In the genomic region with DNA sequence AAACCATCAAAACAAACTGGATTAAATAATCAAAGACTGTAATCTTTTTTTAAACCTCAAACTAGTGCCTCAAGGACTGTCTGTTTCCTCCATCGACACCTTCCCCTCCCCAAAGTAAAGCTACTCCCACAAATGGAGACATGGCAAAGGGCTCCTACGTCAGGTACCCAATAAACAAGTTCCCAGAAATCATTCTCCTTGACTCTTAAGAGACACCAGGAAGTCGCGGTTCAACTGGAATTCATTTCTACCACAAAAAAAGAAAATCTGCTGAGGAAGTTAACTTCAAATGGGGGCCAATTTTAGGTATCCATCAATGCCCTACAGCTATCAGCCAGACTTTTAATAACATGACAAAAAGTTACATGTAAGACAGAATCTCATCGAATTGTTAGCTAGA, we compare ENCODE assay signal across 9 cellular contexts. TPM values are rescaled to one million over a fixed set of nuclear protein-coding genes. Genes with fewer than 3 reads are reported as not detected.
DNase-seq lines count a peak whose midpoint lies in the region; ATAC-seq, FAIRE-seq and TF ChIP-seq lines count a peak whose summit lies in the region.
"Had no signal": no experiment of that assay in that cellular context is flagged by ENCODE, and none has a peak within 500 bp of the region (broad histone marks: within the 10 kb centered on the region; RNA-seq: fewer than 3 reads in every experiment).

No MANE protein-coding gene starts in this region.

- no peak overlapping the region for H3K27ac ChIP-seq in endothelial cell of umbilical vein (ENCODE audit: insufficient read depth, low read depth, low read length)
- H3K27ac ChIP-seq in smooth muscle cell (ENCODE audit: low read depth): peak overlapping the region; percentile 96

- POLR2A ChIA-PET in T-cell (lab: Charles Lee) (no interaction called here), endothelial cell of umbilical vein (lab: Charles Lee) (interaction anchor here (1.1 kb wide), 1 partner anchor 266 kb away, joined by 4 read pairs; no protein-coding TSS in a partner anchor)

- no peak for DNase-seq in activated T-cell treated with anti-CD3 and anti-CD28 coated beads, Interleukin-2, amount 50 U/mL, for 24 hours
- DNase-seq in activated T-cell treated with anti-CD3 and anti-CD28 coated beads, Interleukin-2, amount 50 U/mL, for 1 hour: no peak
- no peak for DNase-seq in T-cell
- DNase-seq in endothelial cell of umbilical vein (ENCODE audit: low read depth, low spot score): no peak
- no peak for DNase-seq in smooth muscle cell (lab: John Stamatoyannopoulos, UW; ENCODE audit: unreplicated experiment)
- DNase-seq in NCI-H146 treated with DMSO at 0.1 percent for 48 hours (lab: John Stamatoyannopoulos, UW; ENCODE audit: unreplicated experiment): no peak
- DNase-seq in NCI-H1930 (lab: John Stamatoyannopoulos, UW): no peak

- TF ChIP-seq POLR2A in endothelial cell of umbilical vein (IDR thresholded peaks at IDR 0.05; ENCODE audit: low read depth, low read length): no peak

- no peaks in the 10 kb centered on the region for H4K20me1 ChIP-seq in endothelial cell of umbilical vein (replicated peaks; ENCODE audit: control insufficient read depth, extremely low read depth, insufficient read depth, low read length)
- peaks cover 50% of the 10 kb centered on the region for H4K20me1 ChIP-seq in smooth muscle cell (ENCODE audit: low read depth)

- H3K9me1 ChIP-seq in endothelial cell of umbilical vein (replicated peaks; ENCODE audit: control insufficient read depth, extremely low read depth, insufficient read depth, low read length): no peaks in the 10 kb centered on the region

- peaks cover 75% of the 10 kb centered on the region for H3K36me3 Mint-ChIP-seq in activated T-cell treated with anti-CD3 and anti-CD28 coated beads, Interleukin-2, amount 50 U/mL, for 24 hours (ENCODE audit: low read depth)
- H3K36me3 Mint-ChIP-seq in T-cell: peaks cover 40% of the 10 kb centered on the region

- TF ChIP-seq CTCF in endothelial cell of umbilical vein (IDR thresholded peaks at IDR 0.05; ENCODE audit: extremely low read depth in 1 of 2, insufficient read depth in 1 of 2, low read depth in 1 of 2, low read length in 2 of 2) (no peak), smooth muscle cell (IDR thresholded peaks at IDR 0.05; ENCODE audit: borderline replicate concordance, insufficient read depth, poor library complexity, severe bottlenecking) (no peak)

- peaks cover 52% of the 10 kb centered on the region for H3K4me1 ChIP-seq in endothelial cell of umbilical vein (ENCODE audit: control insufficient read depth, extremely low read depth, insufficient read depth, low read length)
- peaks cover 21% of the 10 kb centered on the region for H3K4me1 ChIP-seq in smooth muscle cell (ENCODE audit: low read depth)

- intact Hi-C loops in endothelial cell of umbilical vein (cut with micrococcal nuclease): no loop called here

- peaks cover 64% of the 10 kb centered on the region for H3K4me1 Mint-ChIP-seq in activated T-cell treated with anti-CD3 and anti-CD28 coated beads, Interleukin-2, amount 50 U/mL, for 24 hours (ENCODE audit: low read depth)
- peaks cover 47 to 67% (median 61%) of the 10 kb centered on the region in 3 donors for H3K4me1 Mint-ChIP-seq in T-cell

- no peak overlapping the region for H2AFZ ChIP-seq in endothelial cell of umbilical vein (ENCODE audit: low read depth, low read length)
- no peak overlapping the region for H2AFZ ChIP-seq in smooth muscle cell (ENCODE audit: low read depth)

- H3K9ac ChIP-seq in endothelial cell of umbilical vein (replicated peaks; ENCODE audit: extremely low read depth, insufficient read depth, low read length) (no peak overlapping the region), smooth muscle cell (ENCODE audit: low read depth) (peak overlapping the region; percentile 93)

- dilution Hi-C loops in endothelial cell of umbilical vein (cut with MboI; ENCODE audit: extremely low pct_ligation_motif_present, low sequenced_read_pairs): no loop called here

- no peak for FAIRE-seq in endothelial cell of umbilical vein (lab: Jason Lieb, UNC)

- CTCF ChIA-PET in T-cell (lab: Charles Lee) (interaction anchor here in 1 of 2 donors (0.6 kb wide), 1 partner anchor 51 kb away, joined by 8 read pairs; no protein-coding TSS in a partner anchor), endothelial cell of umbilical vein (lab: Charles Lee) (no interaction called here)

- H3K36me3 ChIP-seq in endothelial cell of umbilical vein (ENCODE audit: control insufficient read depth in 2 of 2, extremely low read depth in 1 of 2, insufficient read depth in 2 of 2, low read length in 2 of 2) (peaks cover 14 to 19% of the 10 kb centered on the region in 2 experiments), smooth muscle cell (ENCODE audit: low read depth) (no peaks in the 10 kb centered on the region)

- H3K4me3 Mint-ChIP-seq in activated T-cell treated with anti-CD3 and anti-CD28 coated beads, Interleukin-2, amount 50 U/mL, for 24 hours: peak overlapping the region; percentile 94
- peak overlapping the region; percentile 88 to 89 (median 89) for H3K4me3 Mint-ChIP-seq in T-cell

- H3K4me2 ChIP-seq in endothelial cell of umbilical vein (ENCODE audit: insufficient read depth, low read length) (peak overlapping the region; percentile 88), smooth muscle cell (peak overlapping the region; percentile 79)

- H3K27me3 ChIP-seq in endothelial cell of umbilical vein (ENCODE audit: control insufficient read depth in 2 of 2, insufficient read depth in 2 of 2, low read length in 2 of 2) (peaks cover 0 to 2% of the 10 kb centered on the region in 2 experiments), smooth muscle cell (ENCODE audit: low read depth) (no peaks in the 10 kb centered on the region)

- H3K27me3 Mint-ChIP-seq in activated T-cell treated with anti-CD3 and anti-CD28 coated beads, Interleukin-2, amount 50 U/mL, for 24 hours: peaks cover 12% of the 10 kb centered on the region
- peaks cover 3 to 8% of the 10 kb centered on the region in 2 donors for H3K27me3 Mint-ChIP-seq in T-cell

- BruUV-seq in endothelial cell of umbilical vein (replicated peaks; lab: Mats Ljungman, UMichigan): no TSS peak

- H3K79me2 ChIP-seq in endothelial cell of umbilical vein (ENCODE audit: control insufficient read depth, insufficient read depth, low read length) (peaks cover 45% of the 10 kb centered on the region), smooth muscle cell (ENCODE audit: low read depth) (peaks cover 25% of the 10 kb centered on the region)

- peak overlapping the region in 1 of 3 experiments; percentile 97 for H3K4me3 ChIP-seq in endothelial cell of umbilical vein (replicated peaks in 1 of 3; ENCODE audit: insufficient read depth in 1 of 3, low read depth in 1 of 3, low read length in 3 of 3)
- peak overlapping the region; percentile 85 for H3K4me3 ChIP-seq in smooth muscle cell

- H3K9me3 ChIP-seq in endothelial cell of umbilical vein (replicated peaks; ENCODE audit: control insufficient read depth, insufficient read depth, low read length): no peaks in the 10 kb centered on the region
- H3K9me3 ChIP-seq in smooth muscle cell (replicated peaks; ENCODE audit: low read depth): no peaks in the 10 kb centered on the region

- peak overlapping the region; percentile 97 for H3K27ac Mint-ChIP-seq in activated T-cell treated with anti-CD3 and anti-CD28 coated beads, Interleukin-2, amount 50 U/mL, for 24 hours
- peak overlapping the region; percentile 93 for H3K27ac Mint-ChIP-seq in T-cell

- H3K9me3 Mint-ChIP-seq in activated T-cell treated with anti-CD3 and anti-CD28 coated beads, Interleukin-2, amount 50 U/mL, for 24 hours: no peaks in the 10 kb centered on the region
- no peaks in the 10 kb centered on the region for H3K9me3 Mint-ChIP-seq in T-cell

- no peak for ATAC-seq in T-cell (replicated peaks in 1 of 4)
- ATAC-seq in HG03521 (IDR thresholded peaks at IDR 0.05; ENCODE audit: unreplicated experiment): no peak

- 67% methylated on average over 5 of the region's 5 CpGs for WGBS in smooth muscle cell (ENCODE audit: low lambda C conversion rate)

- H3F3A ChIP-seq in smooth muscle cell (ENCODE audit: low read depth): peaks cover 6% of the 10 kb centered on the region

TF ChIP-seq in endothelial cell of umbilical vein, 7 proteins besides CTCF, POLR2A, EP300 and RAD21 (continues in another document):
- no peak for TF ChIP-seq FOS (IDR thresholded peaks at IDR 0.05; ENCODE audit: borderline replicate concordance, insufficient read depth, low read length)
- no peak for TF ChIP-seq POLR2AphosphoS5 (IDR thresholded peaks at IDR 0.05; ENCODE audit: insufficient read depth, low read depth, low read length)

RNA-seq across cellular contexts. Expression of a gene that starts 2.5 kb away (rescaled TPM):
- total RNA-seq in T-cell: 1,000 to 10,000 TPM; 1,254 to 2,149 (median 1,425) TPM
- 676 and 716 TPM in 2 replicates for total RNA-seq in endothelial cell of umbilical vein
- 890 and 1,035 TPM in 2 replicates for polyA plus RNA-seq in endothelial cell of umbilical vein
- 1,247 and 1,440 TPM in 2 replicates for polyA plus RNA-seq in endothelial cell of umbilical vein (2011; cell fraction: cytosol; rRNA removed)
- 378 and 499 TPM in 2 replicates for polyA plus RNA-seq in endothelial cell of umbilical vein (2011; cell fraction: nucleus; rRNA removed)
- polyA plus RNA-seq in endothelial cell of umbilical vein (2012): 1,219 and 1,380 TPM in 2 replicates
- polyA minus RNA-seq in endothelial cell of umbilical vein: 511 and 618 TPM in 2 replicates
- 697 TPM for polyA minus RNA-seq in endothelial cell of umbilical vein (2011; cell fraction: cytosol; rRNA and poly(A)+ RNA removed)
- polyA minus RNA-seq in endothelial cell of umbilical vein (2011; cell fraction: nucleus; rRNA and poly(A)+ RNA removed): 77.3 and 107 TPM in 2 replicates
- 618 and 691 TPM in 2 replicates for total RNA-seq in smooth muscle cell
- polyA plus RNA-seq in smooth muscle cell: 190 and 228 TPM in 2 replicates

RNA-seq across cellular contexts. Expression of a gene that starts 31.2 kb away (rescaled TPM):
- total RNA-seq in T-cell: not detected
- total RNA-seq in endothelial cell of umbilical vein: 0.83 TPM in 1 of 2 replicates, not detected in the other
- polyA plus RNA-seq in endothelial cell of umbilical vein: not detected in 2 replicates
- not detected in 2 replicates for polyA plus RNA-seq in endothelial cell of umbilical vein (2011; cell fraction: cytosol; rRNA removed)
- 0.24 and 0.64 TPM in 2 replicates for polyA plus RNA-seq in endothelial cell of umbilical vein (2011; cell fraction: nucleus; rRNA removed)
- polyA plus RNA-seq in endothelial cell of umbilical vein (2012): not detected in 2 replicates
- polyA minus RNA-seq in endothelial cell of umbilical vein: not detected in 2 replicates
- polyA minus RNA-seq in endothelial cell of umbilical vein (2011; cell fraction: cytosol; rRNA and poly(A)+ RNA removed): not detected
- polyA minus RNA-seq in endothelial cell of umbilical vein (2011; cell fraction: nucleus; rRNA and poly(A)+ RNA removed): not detected in 2 replicates
- 1.0 TPM in 1 of 2 replicates, not detected in the other for total RNA-seq in smooth muscle cell
- 0.42 and 1.1 TPM in 2 replicates for polyA plus RNA-seq in smooth muscle cell
- total RNA-seq: NCI-H460 had no signal

RNA-seq across cellular contexts. Expression of a gene that starts 35.7 kb away (rescaled TPM):
- total RNA-seq in T-cell (1 to 10 TPM in 1 of 5 donors, under 1 TPM in 4; 0.07 to 1.1 (median 0.30) TPM), endothelial cell of umbilical vein (6.7 and 7.5 TPM in 2 replicates), smooth muscle cell (1.5 and 2.8 TPM in 2 replicates)
- polyA plus RNA-seq in endothelial cell of umbilical vein (0.62 and 0.92 TPM in 2 replicates), smooth muscle cell (0.76 and 0.89 TPM in 2 replicates)
- 1.7 and 2.1 TPM in 2 replicates for polyA plus RNA-seq in endothelial cell of umbilical vein (2011; cell fraction: cytosol; rRNA removed)
- 1.4 and 2.3 TPM in 2 replicates for polyA plus RNA-seq in endothelial cell of umbilical vein (2011; cell fraction: nucleus; rRNA removed)
- polyA plus RNA-seq in endothelial cell of umbilical vein (2012): 2.2 and 6.6 TPM in 2 replicates
- polyA minus RNA-seq in endothelial cell of umbilical vein: 1.7 and 2.2 TPM in 2 replicates
- 3.4 TPM for polyA minus RNA-seq in endothelial cell of umbilical vein (2011; cell fraction: cytosol; rRNA and poly(A)+ RNA removed)
- 1.8 and 1.9 TPM in 2 replicates for polyA minus RNA-seq in endothelial cell of umbilical vein (2011; cell fraction: nucleus; rRNA and poly(A)+ RNA removed)
